ENCODE assay signal across 8 cellular contexts in the genomic region with DNA sequence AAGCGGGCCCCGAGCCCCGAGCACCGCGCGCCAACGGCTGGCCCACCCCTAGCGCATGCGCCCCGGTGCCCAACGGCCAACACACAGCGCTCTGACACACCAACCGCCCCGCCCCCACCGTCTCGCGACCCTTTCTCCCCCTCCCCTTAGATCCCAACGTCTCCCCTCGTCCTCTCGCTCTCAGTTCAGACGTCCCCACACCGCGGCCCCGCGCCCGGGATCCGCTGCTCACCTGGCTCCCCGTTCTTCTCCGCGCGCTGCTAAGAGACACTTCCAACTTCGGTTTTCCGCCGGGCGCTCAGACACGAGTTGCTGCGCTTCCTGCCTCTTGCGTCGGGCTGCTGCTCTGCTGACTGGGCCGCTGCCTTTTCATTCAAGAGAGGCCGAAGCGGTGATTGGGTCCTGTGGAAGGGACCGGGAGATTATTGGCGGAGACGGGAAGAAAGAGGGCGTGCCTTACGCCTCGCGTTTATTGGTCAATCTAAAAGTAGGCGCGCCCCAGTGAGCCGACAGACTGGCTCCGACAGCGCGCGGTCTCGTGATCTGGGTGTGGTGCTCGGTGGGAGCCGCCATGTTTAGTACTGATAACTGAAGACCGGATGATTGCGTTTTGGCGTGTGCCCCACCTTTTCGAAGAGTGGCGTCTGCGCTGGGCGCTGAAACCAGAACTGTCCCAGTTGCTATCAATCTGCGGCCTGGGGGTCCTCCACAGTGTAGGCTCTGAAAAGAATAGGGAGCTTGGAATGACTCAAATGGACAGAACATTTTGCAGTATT. TPM values are rescaled to one million over a fixed set of nuclear protein-coding genes. Genes with fewer than 3 reads are reported as not detected.
A peak's percentile ranks its signal among the peaks of the same experiment; 100 is the strongest.
DNase-seq lines count a peak whose midpoint lies in the region; ATAC-seq and TF ChIP-seq lines count a peak whose summit lies in the region.

A gene (minus strand): TSS at position 304 of the 776 bp plus-strand sequence. CDS start 6,121 bp downstream, outside the sequence.

- peaks cover 9% of the 10 kb centered on the region; the same call in 1 of the 2 replicates for H3F3A ChIP-seq in SU-DHL-6 (ENCODE audit: insufficient read depth)

- H3K9me3 ChIP-seq in SU-DHL-6 (ENCODE audit: insufficient read depth, low read length) (no peaks in the 10 kb centered on the region), ovary (no peaks in the 10 kb centered on the region), thyroid gland (no peaks in the 10 kb centered on the region)

- peaks cover 1% of the 10 kb centered on the region for H3K9me3 Mint-ChIP-seq in activated naive CD8-positive, alpha-beta T cell treated with anti-CD3 and anti-CD28 coated beads, Interleukin-2, amount 10 ng/mL, durations not matched to agents 7 days and 5 days

- ATAC-seq in HG02678 (IDR thresholded peaks at IDR 0.05; ENCODE audit: unreplicated experiment) (peak; percentile 89), Right ventricle myocardium inferior (peak; percentile 98)
- ATAC-seq in activated naive CD8-positive, alpha-beta T cell treated with anti-CD3 and anti-CD28 coated beads, Interleukin-2, amount 10 ng/mL, durations not matched to agents 7 days and 5 days (ENCODE audit: low read depth): peak; percentile 94

- H3K4me3 Mint-ChIP-seq in activated naive CD8-positive, alpha-beta T cell treated with anti-CD3 and anti-CD28 coated beads, Interleukin-2, amount 10 ng/mL, durations not matched to agents 7 days and 5 days: peak within 1 kb of the TSS; percentile 97

- DNase-seq in NCI-H128 (lab: John Stamatoyannopoulos, UW; ENCODE audit: unreplicated experiment): peak; percentile 98
- DNase-seq in activated naive CD8-positive, alpha-beta T cell treated with anti-CD3 and anti-CD28 coated beads, Interleukin-2, amount 10 ng/mL, durations not matched to agents 7 days and 5 days: peak; percentile 90
- peak; percentile 99 for DNase-seq in Right ventricle myocardium inferior (ENCODE audit: missing footprints)
- DNase-seq in ovary: peak; percentile 94 to 97 (median 96)
- DNase-seq in thyroid gland: peak; percentile 99

- peaks cover 21% of the 10 kb centered on the region for H4K20me1 ChIP-seq in SU-DHL-6 (ENCODE audit: low read depth, low read length)

- H3K4me1 ChIP-seq in ovary (ENCODE audit: insufficient read depth) (peaks cover 5% of the 10 kb centered on the region), thyroid gland (peaks cover 18 to 26% of the 10 kb centered on the region in 2 donors)

- H3K4me3 ChIP-seq in SU-DHL-6 (ENCODE audit: insufficient read depth, low read length, poor library complexity, severe bottlenecking): peak within 1 kb of the TSS; percentile 97
- H3K4me3 ChIP-seq in ovary: peak within 1 kb of the TSS; percentile 77
- H3K4me3 ChIP-seq in thyroid gland (replicated peaks in 1 of 3): peak within 1 kb of the TSS; percentile 30 to 92 (median 68)

- peak within 1 kb of the TSS; percentile 99 for H3K4me2 ChIP-seq in SU-DHL-6 (ENCODE audit: low read depth, low read length, poor library complexity, severe bottlenecking)

- H3K36me3 ChIP-seq in SU-DHL-6 (ENCODE audit: low read length): 0 out of 2 replicates have a peak, but pooled peaks cover 4% of the 10 kb centered on the region
- H3K36me3 ChIP-seq in ovary: no peaks in the 10 kb centered on the region
- no peaks in the 10 kb centered on the region for H3K36me3 ChIP-seq in thyroid gland

- peak within 1 kb of the TSS; percentile 99 for H3K27ac Mint-ChIP-seq in activated naive CD8-positive, alpha-beta T cell treated with anti-CD3 and anti-CD28 coated beads, Interleukin-2, amount 10 ng/mL, durations not matched to agents 7 days and 5 days

- peak within 1 kb of the TSS; percentile 88 for H3K27ac ChIP-seq in SU-DHL-6 (ENCODE audit: low read depth, low read length)
- peak within 1 kb of the TSS; percentile 62 to 68 for H3K27ac ChIP-seq in ovary
- H3K27ac ChIP-seq in thyroid gland: peak within 1 kb of the TSS; percentile 81 to 87 (median 82)

- TF ChIP-seq POLR2A in GM10847 (IDR thresholded peaks at IDR 0.05; ENCODE audit: extremely low read depth, insufficient read length) (peak; percentile 56), ovary (IDR thresholded peaks at IDR 0.05) (peak; percentile 63), thyroid gland (IDR thresholded peaks at IDR 0.05) (peak in 1 of 2 donors; percentile 77)

- 1% methylated on average over 65 to 67 of the region's 67 CpGs for WGBS in ovary, 3 donors
- WGBS in thyroid gland, 2 donors: 0 to 1% methylated on average over 35 to 55 of the region's 67 CpGs

- POLR2A ChIA-PET in activated naive CD8-positive, alpha-beta T cell treated with anti-CD3 and anti-CD28 coated beads, Interleukin-2, amount 10 ng/mL, durations not matched to agents 7 days and 5 days (lab: Charles Lee): interaction anchor here (0.8 to 3.6 kb wide), 12 partner anchors 10 to 283 kb away, joined by 3 to 32 read pairs (median 4); a partner anchor contains a TSS

- peaks cover 47% of the 10 kb centered on the region for H3K79me2 ChIP-seq in SU-DHL-6 (ENCODE audit: insufficient read depth, low read length)

- no peak for TF ChIP-seq CTCF in SU-DHL-6 (IDR thresholded peaks at IDR 0.05; ENCODE audit: insufficient read depth, low read length, poor library complexity, severe bottlenecking)
- TF ChIP-seq CTCF in ovary (IDR thresholded peaks at IDR 0.05): peak in 1 of 3 donors; percentile 18
- peak in 1 of 6 experiments; percentile 11 for TF ChIP-seq CTCF in thyroid gland (IDR thresholded peaks at IDR 0.05)

- H3K9me2 ChIP-seq in SU-DHL-6 (replicated peaks; ENCODE audit: insufficient read depth, low read length): no peaks in the 10 kb centered on the region

- peak within 1 kb of the TSS; percentile 69 for H2AFZ ChIP-seq in SU-DHL-6 (ENCODE audit: low read depth, low read length, severe bottlenecking)

- H3K27me3 ChIP-seq in SU-DHL-6 (ENCODE audit: low read length) (no peaks in the 10 kb centered on the region), ovary (no peaks in the 10 kb centered on the region), thyroid gland (no peaks in the 10 kb centered on the region)

- peak within 1 kb of the TSS; percentile 98 for H3K9ac ChIP-seq in SU-DHL-6 (ENCODE audit: low read length)

- intact Hi-C loops in Right ventricle myocardium inferior (cut with DNase I): no loop called here
- intact Hi-C loops in ovary (cut with DNase I): no loop called here
- intact Hi-C loops in thyroid gland (cut with DNase I): no loop called here

- peaks cover 20% of the 10 kb centered on the region for H3K36me3 Mint-ChIP-seq in activated naive CD8-positive, alpha-beta T cell treated with anti-CD3 and anti-CD28 coated beads, Interleukin-2, amount 10 ng/mL, durations not matched to agents 7 days and 5 days

- TF ChIP-seq EP300 in ovary (IDR thresholded peaks at IDR 0.05): no peak

- H3K27me3 Mint-ChIP-seq in activated naive CD8-positive, alpha-beta T cell treated with anti-CD3 and anti-CD28 coated beads, Interleukin-2, amount 10 ng/mL, durations not matched to agents 7 days and 5 days: no peaks in the 10 kb centered on the region

- peaks cover 30% of the 10 kb centered on the region for H3K4me1 Mint-ChIP-seq in activated naive CD8-positive, alpha-beta T cell treated with anti-CD3 and anti-CD28 coated beads, Interleukin-2, amount 10 ng/mL, durations not matched to agents 7 days and 5 days

RNA-seq across cellular contexts. Expression of the gene that starts here (rescaled TPM):
- 100 to 1,000 TPM; 192 to 202 TPM for total RNA-seq in activated naive CD8-positive, alpha-beta T cell treated with anti-CD3 and anti-CD28 coated beads, Interleukin-2, amount 10 ng/mL, durations not matched to agents 7 days and 5 days
- 32.2 TPM for total RNA-seq in Right ventricle myocardium inferior
- 10 to 100 TPM; 23.8 to 48.4 (median 31.8) TPM for total RNA-seq in ovary
- polyA plus RNA-seq in ovary: 10 to 100 TPM in 1 of 2 donors, 1 to 10 TPM in 1; 7.9 to 42.5 TPM
- total RNA-seq in thyroid gland: 10 to 100 TPM; 53.3 to 89.7 (median 59.7) TPM

Comparison
In these comparisons a context has a peak if more than half of its experiments do, and no peak if none do; other contexts are left out.
1. Peak in every context shown above with its lines: DNase-seq, ATAC-seq, H3K4me3 ChIP-seq and H3K27ac ChIP-seq.